Comparison of ENCODE assay signal across 19 cellular contexts in genomic region chr6:125203395-125203794, GRCh38. TPM values are rescaled to one million over a fixed set of nuclear protein-coding genes. Genes with fewer than 3 reads are reported as not detected.
DNase-seq lines count a peak whose midpoint lies in the region; ATAC-seq, FAIRE-seq and TF ChIP-seq lines count a peak whose summit lies in the region.
"Had no signal": no experiment of that assay in that cellular context is flagged by ENCODE, and none has a peak within 500 bp of the region (broad histone marks: within the 10 kb centered on the region; RNA-seq: fewer than 3 reads in every experiment).

No MANE protein-coding gene starts in this region.

- H2BK120ac ChIP-seq in mesendoderm (ENCODE audit: low read depth, low read length) = no peak overlapping the region

- DNase-seq in HT-29 (ENCODE audit: low spot score) = peak; percentile 18
- peak; percentile 19 for DNase-seq in adipocyte (ENCODE audit: low read depth)
- no peak for DNase-seq in mesendoderm
- no peak for DNase-seq in tibial artery
- no peak for DNase-seq in Right ventricle myocardium superior
- DNase-seq in small intestine = no peak
- DNase-seq: activated B cell treated with CpG ODN at 0.5 μM for 24 hours; activated CD8-positive, alpha-beta T cell treated with anti-CD3 and anti-CD28 coated beads for 36 hours; activated T-cell treated with anti-CD3 and anti-CD28 coated beads, Interleukin-2, amount 50 U/mL, for 4 hours; kidney glomerular epithelial cell; NCI-H1417; NCI-H526 treated with DMSO at 0.1 percent for 48 hours; stimulated activated CD4-positive, alpha-beta T cell treated with anti-CD3 and anti-CD28 coated beads, Interleukin-15, amount 100 ng/mL, for 24 hours; testis had no signal

- ATAC-seq in Right ventricle myocardium superior (ENCODE audit: poor library complexity) (no peak), GM21390 (IDR thresholded peaks at IDR 0.05; ENCODE audit: unreplicated experiment) (no peak)
- ATAC-seq: activated CD8-positive, alpha-beta T cell treated with anti-CD3 and anti-CD28 coated beads for 36 hours; activated naive CD4-positive, alpha-beta T cell treated with anti-CD3 and anti-CD28 coated beads, Interleukin-2, amount 50 U/mL, for 72 hours; activated T-cell treated with anti-CD3 and anti-CD28 coated beads, Interleukin-2, amount 50 U/mL, for 4 hours; gastroesophageal sphincter had no signal

- TF ChIP-seq CTCF in tibial artery (IDR thresholded peaks at IDR 0.05) = no peak

- no peak overlapping the region for H2AK5ac ChIP-seq in mesendoderm (ENCODE audit: low read length)

- H3K9me3 ChIP-seq in adipocyte (ENCODE audit: control insufficient read depth, low read length) (no peaks in the 10 kb centered on the region), tibial artery (no peaks in the 10 kb centered on the region), small intestine (ENCODE audit: control insufficient read depth, low read depth) (no peaks in the 10 kb centered on the region)
- H3K9me3 ChIP-seq: gastroesophageal sphincter, SJSA1, testis had no signal

- H3K18ac ChIP-seq in mesendoderm (ENCODE audit: low read length) = no peak overlapping the region

- no peak overlapping the region for H3K4me3 ChIP-seq in adipocyte (ENCODE audit: low read length)
- H3K4me3 ChIP-seq in mesendoderm (ENCODE audit: low read length) = no peak overlapping the region
- no peak overlapping the region for H3K4me3 ChIP-seq in tibial artery
- no peak overlapping the region for H3K4me3 ChIP-seq in small intestine (ENCODE audit: low read depth in 1 of 2, low read length in 2 of 2)
- H3K4me3 ChIP-seq: gastroesophageal sphincter, SJSA1, testis had no signal

- H4K8ac ChIP-seq in mesendoderm (ENCODE audit: low read depth, low read length) = peak overlapping the region; percentile 28

- intact Hi-C loops in tibial artery (cut with DNase I; ENCODE audit: low total_unique reads) = no loop called here
- intact Hi-C loops in Right ventricle myocardium superior (cut with DNase I) = no loop called here

- H3K4me1 ChIP-seq in adipocyte (ENCODE audit: control insufficient read depth, insufficient read depth, low read length) (peaks cover 37% of the 10 kb centered on the region), mesendoderm (ENCODE audit: control insufficient read depth, low read depth, low read length) (no peaks in the 10 kb centered on the region), tibial artery (peaks cover 0 to 81% (median 33%) of the 10 kb centered on the region in 4 donors), small intestine (ENCODE audit: control insufficient read depth in 2 of 2, insufficient read depth in 1 of 2, low read depth in 1 of 2, low read length in 1 of 2) (peaks cover 0 to 1% of the 10 kb centered on the region in 2 donors)

- H2BK15ac ChIP-seq in mesendoderm (replicated peaks; ENCODE audit: low read depth) = no peak overlapping the region

- H3K27me3 ChIP-seq in adipocyte (replicated peaks; ENCODE audit: control insufficient read depth, insufficient read depth, low read length) (no peaks in the 10 kb centered on the region), mesendoderm (ENCODE audit: insufficient read depth, low read length, poor library complexity) (no peaks in the 10 kb centered on the region), tibial artery (no peaks in the 10 kb centered on the region), small intestine (ENCODE audit: control insufficient read depth in 2 of 2, insufficient read depth in 2 of 2, low read length in 2 of 2) (no peaks in the 10 kb centered on the region)
- H3K27me3 ChIP-seq: gastroesophageal sphincter, SJSA1, testis had no signal

- no peaks in the 10 kb centered on the region for H3K36me3 ChIP-seq in adipocyte (ENCODE audit: control insufficient read depth, insufficient read depth, low read length, severe bottlenecking)
- no peaks in the 10 kb centered on the region for H3K36me3 ChIP-seq in mesendoderm (ENCODE audit: control insufficient read depth, insufficient read depth, low read length)
- no peaks in the 10 kb centered on the region for H3K36me3 ChIP-seq in tibial artery
- H3K36me3 ChIP-seq in small intestine (ENCODE audit: control insufficient read depth in 2 of 2, insufficient read depth in 2 of 2, low read length in 2 of 2) = no peaks in the 10 kb centered on the region
- H3K36me3 ChIP-seq: gastroesophageal sphincter, SJSA1 had no signal

- no peak overlapping the region for H2BK5ac ChIP-seq in mesendoderm (ENCODE audit: low read length)

- no peak overlapping the region for H4K5ac ChIP-seq in mesendoderm (ENCODE audit: low read length)

- no peak for FAIRE-seq in small intestine (lab: Jason Lieb, UNC)

- H3K4ac ChIP-seq in mesendoderm (ENCODE audit: low read depth, low read length) = no peak overlapping the region

- H3K9ac ChIP-seq in adipocyte (ENCODE audit: low read length) = no peak overlapping the region
- H3K9ac ChIP-seq in mesendoderm (ENCODE audit: low read length) = no peak overlapping the region

- no peak overlapping the region for H3K23ac ChIP-seq in mesendoderm (ENCODE audit: low read length)

- H3K79me1 ChIP-seq in mesendoderm (ENCODE audit: low read length) = no peaks in the 10 kb centered on the region

- H3K4me2 ChIP-seq in mesendoderm (ENCODE audit: low read length) = no peak overlapping the region

- H3K27ac ChIP-seq in mesendoderm (ENCODE audit: low read depth, low read length) (no peak overlapping the region), tibial artery (peak overlapping the region; percentile 53 to 74), small intestine (ENCODE audit: low read depth in 1 of 2, low read length in 1 of 2) (no peak overlapping the region)
- H3K27ac ChIP-seq: gastroesophageal sphincter, SJSA1, testis had no signal

- no peaks in the 10 kb centered on the region for H3K79me2 ChIP-seq in mesendoderm (ENCODE audit: control insufficient read depth, insufficient read depth, low read length)

- no peak overlapping the region for H3K56ac ChIP-seq in mesendoderm (ENCODE audit: low read length)

RNA-seq across cellular contexts. Expression of gene TPD52L1, which starts 49.8 kb away (rescaled TPM):
- 53.9 and 56.9 TPM in 2 replicates for total RNA-seq in HT-29 (2014; rRNA removed; shearing (Covaris generic))
- 7.8 TPM for polyA plus RNA-seq in mesendoderm (2013, experiment 1 of 2)
- 9.3 TPM for polyA plus RNA-seq in mesendoderm (2013, experiment 2 of 2)
- total RNA-seq in Right ventricle myocardium superior = 43.5 TPM
- polyA plus RNA-seq in small intestine = 10 to 100 TPM; 10.8 to 40.6 (median 20.8) TPM
- total RNA-seq: activated B cell treated with CpG ODN at 0.5 μM for 24 hours; T-helper 2 cell treated with Interferon-gamma antibody and Interleukin-4, amounts not matched to agents 100 ng/mL and 5 ng/mL, for 36 hours had no signal

Comparison
In these comparisons a context has a peak if more than half of its experiments do, and no peak if none do; other contexts are left out.
1. DNase-seq: peak in HT-29 (single experiment) and adipocyte (single experiment); none in mesendoderm (single experiment), tibial artery (0 of 2), Right ventricle myocardium superior (single experiment) and small intestine (single experiment).
2. H3K27ac ChIP-seq: peak in tibial artery (2 of 2); none in mesendoderm (single experiment) and small intestine (0 of 2).